11 cellular contexts compared by ENCODE assay signal in the genomic region with DNA sequence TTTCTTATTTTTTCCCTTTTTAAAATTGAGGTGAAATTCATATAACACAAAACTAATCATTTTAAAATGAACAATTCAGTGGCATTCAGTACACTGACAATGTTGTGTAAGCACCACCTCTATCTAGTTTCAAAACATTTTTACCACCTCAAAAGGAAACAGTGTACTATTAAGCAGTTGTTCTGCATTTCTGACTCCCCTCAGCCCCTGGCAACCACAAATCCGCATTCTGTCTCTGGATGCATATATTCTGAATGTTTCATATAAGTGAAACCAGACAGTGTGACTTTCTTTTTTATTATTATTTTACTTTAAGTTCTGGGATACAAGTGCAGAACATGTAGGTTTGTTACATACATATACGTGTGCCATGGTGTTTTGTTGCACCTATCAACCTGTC. TPM values are rescaled to one million over a fixed set of nuclear protein-coding genes. Genes with fewer than 3 reads are reported as not detected.
DNase-seq lines count a peak whose midpoint lies in the region; ATAC-seq and TF ChIP-seq lines count a peak whose summit lies in the region.
"Had no signal": no experiment of that assay in that cellular context is flagged by ENCODE, and none has a peak within 500 bp of the region (broad histone marks: within the 10 kb centered on the region; RNA-seq: fewer than 3 reads in every experiment).

No MANE protein-coding gene starts in this region.

- DNase-seq in activated naive CD4-positive, alpha-beta T cell treated with anti-CD3 and anti-CD28 coated beads, Interleukin-2, amount 50 U/mL, for 16 hours = peak; percentile 30
- DNase-seq in ascending aorta (ENCODE audit: low spot score in 2 of 2) (no peak), pons (ENCODE audit: low spot score) (no peak), occipital lobe (lab: John Stamatoyannopoulos, UW) (no peak), KG1 (lab: John Stamatoyannopoulos, UW) (no peak)
- DNase-seq: foreskin melanocyte, nephron progenitor cell had no signal

- ATAC-seq in GM18499 (IDR thresholded peaks at IDR 0.05; ENCODE audit: insufficient read depth, unreplicated experiment) (peak; percentile 38), GM19468 (IDR thresholded peaks at IDR 0.05; ENCODE audit: extremely low read depth, unreplicated experiment) (peak; percentile 34), HG03354 (IDR thresholded peaks at IDR 0.05; ENCODE audit: poor library complexity, severe bottlenecking, unreplicated experiment) (peak; percentile 42)

- no peak overlapping the region for H3K4me3 ChIP-seq in ascending aorta
- H3K4me3 ChIP-seq: SK-N-MC had no signal

- H3K27me3 ChIP-seq in ascending aorta = no peaks in the 10 kb centered on the region

- intact Hi-C loops in ascending aorta (cut with DNase I) = no loop called here

- H3K4me1 ChIP-seq in ascending aorta = peaks cover 0 to 13% of the 10 kb centered on the region in 2 donors

- TF ChIP-seq CTCF in ascending aorta (IDR thresholded peaks at IDR 0.05) = no peak

- no peaks in the 10 kb centered on the region for H3K36me3 ChIP-seq in ascending aorta

- H3K9me3 ChIP-seq in ascending aorta = no peaks in the 10 kb centered on the region

- H3K27ac ChIP-seq in ascending aorta = no peak overlapping the region
- H3K27ac ChIP-seq: SK-N-MC had no signal

RNA-seq across cellular contexts. Expression of gene TANK, which starts 19.2 kb away (rescaled TPM):
- total RNA-seq in ascending aorta = 18.4 TPM
- 89.5 TPM for total RNA-seq in occipital lobe
